Comparison of ENCODE assay signal across 13 cellular contexts in genomic region chr6:3585320-3585935, GRCh38.
DNase-seq lines count a peak whose midpoint lies in the region; ATAC-seq, FAIRE-seq and TF ChIP-seq lines count a peak whose summit lies in the region.
"Had no signal": no experiment of that assay in that cellular context is flagged by ENCODE, and none has a peak within 500 bp of the region (broad histone marks: within the 10 kb centered on the region; RNA-seq: fewer than 3 reads in every experiment).

No MANE protein-coding gene starts in this region.

- TF ChIP-seq POLR2A in A549 (IDR thresholded peaks at IDR 0.05; ENCODE audit: low read length) (no peak), Peyer's patch (IDR thresholded peaks at IDR 0.05) (no peak)

- FAIRE-seq in A549 (lab: Jason Lieb, UNC) (no peak), RCC 7860 (lab: Jason Lieb, UNC) (no peak)

- H3K27ac ChIP-seq in A549 (peak overlapping the region; percentile 56 to 68; a peak in 5 of 6 replicates), Peyer's patch (no peak overlapping the region)
- H3K27ac ChIP-seq: colonic mucosa, heart left ventricle had no signal

- no peaks in the 10 kb centered on the region for H3K27me3 ChIP-seq in Peyer's patch
- H3K27me3 ChIP-seq: colonic mucosa had no signal

- DNase-seq in A549 (ENCODE audit: low read depth in 1 of 2, low spot score in 1 of 2) (peak in 1 of 2 experiments; percentile 61), HFF-Myc (ENCODE audit: extremely low read depth, low read depth) (peak; percentile 74), astrocyte of the spinal cord (ENCODE audit: low read depth, low spot score) (peak; percentile 52), hepatic stellate cell (ENCODE audit: low spot score) (peak; percentile 41), RCC 7860 (ENCODE audit: low spot score) (no peak), omental fat pad (ENCODE audit: low spot score) (no peak), Peyer's patch (no peak), NCI-H1694 (lab: John Stamatoyannopoulos, UW) (no peak)
- DNase-seq: activated CD4-positive, alpha-beta T cell treated with anti-CD3 and anti-CD28 coated beads, Interleukin-2, amount 10 ng/mL, durations not matched to agents 24 days and 14 days; colonic mucosa; GDM1; heart left ventricle; NCI-H774 had no signal

- no peaks in the 10 kb centered on the region for H3K36me3 ChIP-seq in Peyer's patch
- H3K36me3 ChIP-seq: colonic mucosa, heart left ventricle had no signal

- POLR2A ChIA-PET in A549 (lab: Yijun Ruan, JAX), result no interaction called here

- H3K9me3 ChIP-seq in A549 (no peaks in the 10 kb centered on the region; the same call in 2 of the 3 replicates), Peyer's patch (no peaks in the 10 kb centered on the region)
- H3K9me3 ChIP-seq: colonic mucosa had no signal

- H3K4me3 ChIP-seq in A549 (no peak overlapping the region), HFF-Myc (replicated peaks; ENCODE audit: low read depth, low read length) (no peak overlapping the region), astrocyte of the spinal cord (ENCODE audit: low read depth, low read length) (no peak overlapping the region), Peyer's patch (no peak overlapping the region)
- H3K4me3 ChIP-seq: colonic mucosa, heart left ventricle had no signal

- ATAC-seq in A549 (peak; percentile 61 to 62), omental fat pad (ENCODE audit: low FRiP score) (no peak)
- ATAC-seq: heart left ventricle had no signal

- peak; percentile 35 to 56; a peak in 1 of 5 replicates for TF ChIP-seq EP300 in A549 (IDR thresholded peaks at IDR 0.05)

- in situ Hi-C loops in astrocyte of the spinal cord (cut with HindIII; ENCODE audit: low sequenced_read_pairs), result no loop called here

- TF ChIP-seq CTCF in A549 (IDR thresholded peaks at IDR 0.05) (no peak), HFF-Myc (IDR thresholded peaks at IDR 0.05; ENCODE audit: low read depth, low read length, missing control alignments) (no peak), astrocyte of the spinal cord (IDR thresholded peaks at IDR 0.05; ENCODE audit: low read depth, low read length) (no peak), omental fat pad (IDR thresholded peaks at IDR 0.05) (no peak), Peyer's patch (IDR thresholded peaks at IDR 0.05) (no peak)

- H3K4me2 ChIP-seq in A549, result peak overlapping the region; percentile 64

- WGBS in A549 (ENCODE audit: missing lambda C conversion rate), result 44% methylated on average over 5 of the region's 5 CpGs

- CTCF ChIA-PET in A549 (lab: Yijun Ruan, JAX), result no interaction called here

- H3K4me1 ChIP-seq in A549 (peaks cover 39% of the 10 kb centered on the region), Peyer's patch (no peaks in the 10 kb centered on the region)
- H3K4me1 ChIP-seq: colonic mucosa had no signal

- TF ChIP-seq RAD21 in A549 (conservative IDR thresholded peaks at IDR 0.05 in 1 of 2, IDR thresholded peaks at IDR 0.05 in 1 of 2), result no peak; a peak in 1 of 5 replicates

TF ChIP-seq in A549, 52 proteins besides CTCF, POLR2A, EP300 and RAD21 (continues in another document):
- no peak for TF ChIP-seq HOXB5 (CRISPR knock-in tag; IDR thresholded peaks at IDR 0.05)
- TF ChIP-seq ZSCAN20 (CRISPR knock-in tag; IDR thresholded peaks at IDR 0.05), result no peak
- no peak for TF ChIP-seq KDM5A (IDR thresholded peaks at IDR 0.05)
- TF ChIP-seq FOSL2 (IDR thresholded peaks at IDR 0.05), result peak; percentile 67
- TF ChIP-seq FOSL2 (CRISPR knock-in tag; IDR thresholded peaks at IDR 0.05), result peak; percentile 90
- no peak for TF ChIP-seq RFX5 (IDR thresholded peaks at IDR 0.05)
- TF ChIP-seq EHMT2 (IDR thresholded peaks at IDR 0.05; ENCODE audit: low read depth), result no peak
- no peak for TF ChIP-seq HOXB13 (CRISPR knock-in tag; IDR thresholded peaks at IDR 0.05; ENCODE audit: low read depth)
- no peak for TF ChIP-seq NFE2L2 (conservative IDR thresholded peaks at IDR 0.05; ENCODE audit: low read length)
- no peak for TF ChIP-seq PHF8 (IDR thresholded peaks at IDR 0.05; ENCODE audit: borderline replicate concordance, low read depth)
- TF ChIP-seq MYC (IDR thresholded peaks at IDR 0.05; ENCODE audit: borderline replicate concordance, low read length), result no peak
- TF ChIP-seq ELK1 (IDR thresholded peaks at IDR 0.05; ENCODE audit: low read depth, low read length), result no peak
- no peak for TF ChIP-seq HOXA7 (CRISPR knock-in tag; IDR thresholded peaks at IDR 0.05)
- TF ChIP-seq CBX8 (IDR thresholded peaks at IDR 0.05), result no peak
- peak; percentile 69; the same call in 1 of the 2 replicates for TF ChIP-seq HES2 (IDR thresholded peaks at IDR 0.05)
- TF ChIP-seq USF2 (IDR thresholded peaks at IDR 0.05), result peak; percentile 50
- no peak for TF ChIP-seq BHLHE40 (IDR thresholded peaks at IDR 0.05; ENCODE audit: low read depth, low read length)
- TF ChIP-seq JUNB (IDR thresholded peaks at IDR 0.05), result peak; percentile 92
- no peak for TF ChIP-seq KDM1A (IDR thresholded peaks at IDR 0.05; ENCODE audit: low read depth)
- TF ChIP-seq MAZ (IDR thresholded peaks at IDR 0.05; ENCODE audit: borderline replicate concordance, low read depth, low read length), result no peak
- TF ChIP-seq CEBPB (IDR thresholded peaks at IDR 0.05), result peak; percentile 80 to 82
- TF ChIP-seq ZNF302 (CRISPR knock-in tag; IDR thresholded peaks at IDR 0.05), result no peak
- peak; percentile 30; the same call in 1 of the 2 replicates for TF ChIP-seq MAX (IDR thresholded peaks at IDR 0.05)
- TF ChIP-seq RARB (CRISPR knock-in tag; IDR thresholded peaks at IDR 0.05), result no peak
- TF ChIP-seq CHD2 (IDR thresholded peaks at IDR 0.05; ENCODE audit: low read length, partially characterized antibody), result no peak
- TF ChIP-seq TFCP2L1 (CRISPR knock-in tag; IDR thresholded peaks at IDR 0.05), result no peak
- no peak for TF ChIP-seq CHD4 (IDR thresholded peaks at IDR 0.05; ENCODE audit: borderline replicate concordance)
- peak; percentile 27 to 80; a peak in 2 of 5 replicates for TF ChIP-seq JUN (IDR thresholded peaks at IDR 0.05)
- no peak for TF ChIP-seq SREBF2 (IDR thresholded peaks at IDR 0.05)
- no peak for TF ChIP-seq SMC3 (IDR thresholded peaks at IDR 0.05)
- no peak for TF ChIP-seq MAFK (IDR thresholded peaks at IDR 0.05; ENCODE audit: partially characterized antibody)
- TF ChIP-seq ATOH8 (CRISPR knock-in tag; IDR thresholded peaks at IDR 0.05; ENCODE audit: low read depth), result no peak
- TF ChIP-seq HEYL (CRISPR knock-in tag; IDR thresholded peaks at IDR 0.05), result no peak

Comparison
In these comparisons a context has a peak if more than half of its experiments do, and no peak if none do; other contexts are left out.
1. DNase-seq: peak in HFF-Myc (single experiment), astrocyte of the spinal cord (single experiment) and hepatic stellate cell (single experiment); none in RCC 7860 (single experiment), omental fat pad (single experiment), Peyer's patch (0 of 3) and NCI-H1694 (single experiment).
2. H3K27ac ChIP-seq: peak in A549 (2 of 2); none in Peyer's patch (0 of 4).